Comparison of ENCODE assay signal across 8 cellular contexts in the genomic region with DNA sequence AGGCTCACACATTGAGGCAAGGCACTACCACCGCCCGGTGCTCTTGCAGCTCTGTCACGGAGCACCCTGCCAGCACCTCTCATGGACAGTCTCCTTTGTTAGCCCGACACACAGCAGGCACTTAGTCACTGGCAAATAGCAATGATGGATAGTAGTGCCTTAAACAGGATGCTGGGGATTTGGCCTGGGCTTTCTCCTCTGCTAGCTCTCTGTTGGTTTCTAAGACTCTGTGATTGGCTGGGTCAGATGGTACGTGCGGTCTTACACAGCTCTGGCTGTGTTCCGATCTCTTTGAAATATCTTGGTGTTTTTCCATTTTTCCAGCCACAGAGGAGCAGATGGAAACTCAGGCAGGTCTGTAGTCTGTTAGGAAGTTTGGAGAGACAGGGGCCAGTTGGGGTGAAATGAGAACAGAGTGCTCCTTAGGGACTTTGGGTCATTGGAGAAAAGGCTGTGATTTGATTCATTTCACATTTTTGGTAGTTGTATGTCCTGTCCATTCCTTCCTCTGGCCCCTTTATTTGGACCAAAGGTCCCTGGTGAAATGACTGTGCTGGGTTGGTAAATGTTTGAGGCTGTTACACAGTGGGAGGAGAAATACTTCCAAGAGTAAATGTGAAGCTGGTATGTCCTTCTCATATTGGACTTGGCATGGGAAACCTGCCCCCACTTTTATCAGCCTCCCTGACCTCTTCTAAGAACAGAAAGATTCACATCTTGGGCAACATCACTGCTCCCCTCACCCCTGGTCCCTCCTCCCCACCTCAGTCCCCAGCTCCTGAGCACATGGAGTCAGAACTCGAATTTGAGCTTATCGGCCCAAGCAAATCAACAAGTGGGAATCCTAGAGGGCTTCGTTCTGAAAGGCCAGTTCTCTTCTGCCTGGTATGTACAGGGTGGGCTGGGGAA. TPM values are rescaled to one million over a fixed set of nuclear protein-coding genes. Genes with fewer than 3 reads are reported as not detected.
A peak's percentile ranks its signal among the peaks of the same experiment; 100 is the strongest.
DNase-seq lines count a peak whose midpoint lies in the region; FAIRE-seq and TF ChIP-seq lines count a peak whose summit lies in the region.

No MANE protein-coding gene starts in this region.

- no peak overlapping the region for H2BK120ac ChIP-seq in H1 (replicated peaks; ENCODE audit: low read depth, low read length)

- CTCF ChIA-PET in H1 (lab: Charles Lee; ENCODE audit: partially characterized antibody) = interaction anchor here (0.8 to 6.5 kb wide), 11 partner anchors 17 to 372 kb away, joined by 3 to 40 read pairs (median 4); a partner anchor contains a TSS

- TF ChIP-seq CTCF in H1 (IDR thresholded peaks at IDR 0.05; ENCODE audit: control extremely low read depth in 1 of 3, insufficient read depth in 1 of 3, low read depth in 1 of 3, low read length in 3 of 3) (no peak), neutrophil (IDR thresholded peaks at IDR 0.05) (no peak)

- H3K27me3 ChIP-seq in BLaER1 (no peaks in the 10 kb centered on the region), H1 (replicated peaks in 1 of 4; ENCODE audit: control insufficient read depth in 3 of 4, extremely low read depth in 1 of 4, insufficient read depth in 3 of 4, low read length in 3 of 4) (peaks cover 0 to 4% (median 0%) of the 10 kb centered on the region in 4 experiments; a peak in 2 of 7 replicates), neutrophil (no peaks in the 10 kb centered on the region)

- no peak for TF ChIP-seq EP300 in H1 (IDR thresholded peaks at IDR 0.05; ENCODE audit: borderline replicate concordance in 1 of 2, low read depth in 2 of 2, low read length in 2 of 2)

- peak overlapping the region; percentile 37; the same call in 1 of the 2 replicates for H2BK15ac ChIP-seq in H1 (ENCODE audit: low read length)

- H2AFZ ChIP-seq in H1 (ENCODE audit: low read length) = no peak overlapping the region

- no peak overlapping the region; the same call in 1 of the 2 replicates for H3K4me3 ChIP-seq in BLaER1
- no peak overlapping the region for H3K4me3 ChIP-seq in H1 (ENCODE audit: extremely low read depth in 1 of 4, insufficient read depth in 2 of 4, low read depth in 3 of 4, low read length in 4 of 4)
- no peak overlapping the region for H3K4me3 ChIP-seq in neutrophil (ENCODE audit: low read depth in 1 of 2, low read length in 1 of 2)

- no peak overlapping the region for H3K23ac ChIP-seq in H1 (ENCODE audit: insufficient read length)

- H3K23me2 ChIP-seq in H1 (ENCODE audit: low read depth, low read length) = peaks cover 7% of the 10 kb centered on the region; the same call in 1 of the 2 replicates

- H3K18ac ChIP-seq in H1 (ENCODE audit: extremely low read depth, low read length) = no peak overlapping the region

- peak; percentile 59 for DNase-seq in NCI-H774 (lab: John Stamatoyannopoulos, UW)
- no peak for DNase-seq in H1 (ENCODE audit: low read depth in 1 of 2, low spot score in 2 of 2)
- no peak for DNase-seq in activated CD8-positive, alpha-beta memory T cell treated with anti-CD3 and anti-CD28 coated beads, Interleukin-2, amount 50 U/mL, for 48 hours
- DNase-seq in Kasumi-1 (lab: John Stamatoyannopoulos, UW) = no peak
- DNase-seq in epidermal melanocyte (ENCODE audit: insufficient read length, low spot score) = no peak
- no peak for DNase-seq in NCI-H526 (lab: John Stamatoyannopoulos, UW)

- POLR2A ChIA-PET in H1 (lab: Charles Lee; ENCODE audit: partially characterized antibody) = interaction anchor here (0.6 to 2.1 kb wide), 4 partner anchors 23 to 341 kb away, joined by 3 to 10 read pairs (median 6); a partner anchor contains a TSS

- TF ChIP-seq POLR2A in H1 (IDR thresholded peaks at IDR 0.05; ENCODE audit: control extremely low read depth in 1 of 2, low read depth in 2 of 2, low read length in 2 of 2) = no peak

- H4K20me1 ChIP-seq in BLaER1 (no peaks in the 10 kb centered on the region), H1 (replicated peaks in 1 of 2; ENCODE audit: control insufficient read depth in 1 of 2, insufficient read depth in 2 of 2, low read length in 2 of 2) (no peaks in the 10 kb centered on the region)

- H3K4me1 ChIP-seq in BLaER1 = peaks cover 81% of the 10 kb centered on the region
- peaks cover 6 to 19% (median 10%) of the 10 kb centered on the region in 4 experiments; a peak in 5 of 7 replicates for H3K4me1 ChIP-seq in H1 (replicated peaks in 1 of 4; ENCODE audit: control insufficient read depth in 3 of 4, insufficient read depth in 4 of 4, low read length in 3 of 4)
- H3K4me1 ChIP-seq in neutrophil (ENCODE audit: control insufficient read depth in 1 of 2, insufficient read depth in 1 of 2, low read depth in 1 of 2, low read length in 1 of 2) = peaks cover 71 to 72% of the 10 kb centered on the region in 2 experiments

- no peak overlapping the region for H2AK5ac ChIP-seq in H1 (ENCODE audit: low read depth, low read length)

- H4K91ac ChIP-seq in H1 (replicated peaks; ENCODE audit: insufficient read length, low read length) = no peak overlapping the region

- no peak overlapping the region for H3K14ac ChIP-seq in H1 (ENCODE audit: insufficient read length)

- no peak for TF ChIP-seq RAD21 in H1 (IDR thresholded peaks at IDR 0.05 in 1 of 2, conservative IDR thresholded peaks at IDR 0.05 in 1 of 2; ENCODE audit: low read depth in 2 of 2, low read length in 2 of 2)

- H4K8ac ChIP-seq in H1 (ENCODE audit: extremely low read depth, insufficient read depth, low read length) = no peak overlapping the region

- 91% methylated on average over 10 of the region's 10 CpGs; no CpG with 5 or more reads in 1 of the 2 experiments for WGBS in H1 (ENCODE audit: extremely low coverage in 1 of 2, insufficient coverage in 1 of 2, insufficient read length in 1 of 2, insufficient replicate concordance in 2 of 2, low coverage in 1 of 2, low lambda C conversion rate in 2 of 2, missing lambda C conversion rate in 1 of 2), 2 experiments

- peak overlapping the region; percentile 89 for H3K4me2 ChIP-seq in BLaER1
- no peak overlapping the region for H3K4me2 ChIP-seq in H1 (ENCODE audit: insufficient read depth in 1 of 2, low read depth in 2 of 2, low read length in 2 of 2)

- H3K4ac ChIP-seq in H1 (replicated peaks; ENCODE audit: insufficient read length, low read depth, low read length) = no peak overlapping the region

- H2BK20ac ChIP-seq in H1 (ENCODE audit: low read length) = no peak overlapping the region

- peaks cover 12% of the 10 kb centered on the region; the same call in 1 of the 2 replicates for H3K9me3 ChIP-seq in BLaER1
- H3K9me3 ChIP-seq in H1 (ENCODE audit: insufficient read depth in 2 of 2, low read depth in 1 of 2, low read length in 1 of 2) = no peaks in the 10 kb centered on the region; a peak in 2 of 4 replicates
- H3K9me3 ChIP-seq in neutrophil = no peaks in the 10 kb centered on the region

- 0 out of 4 replicates have a peak, but pooled peaks cover 0 to 4% of the 10 kb centered on the region in 2 experiments for H3K79me2 ChIP-seq in H1 (ENCODE audit: control insufficient read depth in 1 of 2, insufficient read depth in 2 of 2, low read length in 2 of 2)

- H3K27ac ChIP-seq in BLaER1 (peak overlapping the region; percentile 78), H1 (ENCODE audit: low read depth, low read length) (no peak overlapping the region), neutrophil (peak overlapping the region; percentile 75)

- H3K9ac ChIP-seq in BLaER1 (peak overlapping the region; percentile 54), H1 (replicated peaks in 1 of 4; ENCODE audit: extremely low read depth in 1 of 4, low read depth in 3 of 4, low read length in 3 of 4) (no peak overlapping the region)

- H3K56ac ChIP-seq in H1 (replicated peaks; ENCODE audit: insufficient read length, low read depth, low read length) = no peak overlapping the region

- no peaks in the 10 kb centered on the region for H3K79me1 ChIP-seq in H1 (ENCODE audit: low read depth, low read length)

- no peak overlapping the region for H2BK5ac ChIP-seq in H1 (ENCODE audit: low read depth, low read length)

- no peak overlapping the region for H2BK12ac ChIP-seq in H1 (ENCODE audit: low read depth, low read length)

- H4K5ac ChIP-seq in H1 (ENCODE audit: insufficient read length, low read depth, low read length) = no peak overlapping the region

- no peaks in the 10 kb centered on the region for H3K36me3 ChIP-seq in BLaER1
- 0 out of 8 replicates have a peak, but pooled peaks cover 0 to 3% (median 0%) of the 10 kb centered on the region in 4 experiments for H3K36me3 ChIP-seq in H1 (ENCODE audit: control insufficient read depth in 2 of 4, insufficient read depth in 4 of 4, low read length in 3 of 4)
- H3K36me3 ChIP-seq in neutrophil = no peaks in the 10 kb centered on the region

- no peak for FAIRE-seq in H1 (lab: Jason Lieb, UNC)

TF ChIP-seq in H1, 55 proteins besides CTCF, POLR2A, EP300 and RAD21:
- TF ChIP-seq PHF8 (conservative IDR thresholded peaks at IDR 0.05; ENCODE audit: low read depth, low read length) (no peak), TCF12 (IDR thresholded peaks at IDR 0.05; ENCODE audit: low read depth, low read length) (no peak), CBX8 (IDR thresholded peaks at IDR 0.05; ENCODE audit: borderline replicate concordance, low read depth, low read length) (no peak), TBP (IDR thresholded peaks at IDR 0.05; ENCODE audit: low read depth, low read length) (no peak), BCL11A (IDR thresholded peaks at IDR 0.05; ENCODE audit: low read depth in 2 of 2, low read length in 2 of 2) (no peak)
TF ChIP-seq in H1: peak in this region for 0.

RNA-seq across cellular contexts. Expression of a gene that starts 3.4 kb away (rescaled TPM):
- 10.4 and 13.2 TPM in 2 replicates for total RNA-seq in H1 (2021; fragmentation: NEBNext Ultra II Directional; extraction: Animal tissue kit (Norgen Biotek cat#: 25700))
- polyA plus RNA-seq in H1 (2011; rRNA removed) = 15.7 and 16.4 TPM in 2 replicates
- 13.1 TPM for polyA plus RNA-seq in H1 (2011; cell fraction: cytosol; rRNA removed)
- polyA plus RNA-seq in H1 (2011; cell fraction: nucleus; rRNA removed) = 10.0 TPM
- polyA plus RNA-seq in H1 (2012, experiment 1 of 2) = 9.6 to 14.6 TPM (median 10.6 TPM) in 4 replicates
- polyA plus RNA-seq in H1 (2012, experiment 2 of 2) = 16.3 TPM
- polyA plus RNA-seq in H1 (2013, experiment 1 of 2) = 6.2 TPM
- polyA plus RNA-seq in H1 (2013, experiment 2 of 2) = 5.9 TPM
- 9.1 and 11.0 TPM in 2 replicates for polyA minus RNA-seq in H1 (2011; rRNA and poly(A)+ RNA removed)
- polyA minus RNA-seq in H1 (2011; cell fraction: cytosol; rRNA and poly(A)+ RNA removed) = 6.7 TPM
- 4.5 TPM for polyA minus RNA-seq in H1 (2011; cell fraction: nucleus; rRNA and poly(A)+ RNA removed)

RNA-seq across cellular contexts. Expression of a gene that starts 23.1 kb away (rescaled TPM):
- total RNA-seq in H1 (2021; fragmentation: NEBNext Ultra II Directional; extraction: Animal tissue kit (Norgen Biotek cat#: 25700)) = 42.5 and 42.7 TPM in 2 replicates
- polyA plus RNA-seq in H1 (2011; rRNA removed) = 17.3 and 20.5 TPM in 2 replicates
- 23.6 TPM for polyA plus RNA-seq in H1 (2011; cell fraction: cytosol; rRNA removed)
- 29.6 TPM for polyA plus RNA-seq in H1 (2011; cell fraction: nucleus; rRNA removed)
- polyA plus RNA-seq in H1 (2012, experiment 1 of 2) = 21.9 to 28.9 TPM (median 24.5 TPM) in 4 replicates
- polyA plus RNA-seq in H1 (2012, experiment 2 of 2) = 3.3 TPM
- polyA plus RNA-seq in H1 (2013, experiment 1 of 2) = 20.1 TPM
- 18.7 TPM for polyA plus RNA-seq in H1 (2013, experiment 2 of 2)
- polyA minus RNA-seq in H1 (2011; rRNA and poly(A)+ RNA removed) = 40.6 and 56.0 TPM in 2 replicates
- 26.1 TPM for polyA minus RNA-seq in H1 (2011; cell fraction: cytosol; rRNA and poly(A)+ RNA removed)
- polyA minus RNA-seq in H1 (2011; cell fraction: nucleus; rRNA and poly(A)+ RNA removed) = 52.2 TPM
